In genomic region chr14:68766299-68767247, GRCh38 we compare ENCODE assay signal across 24 cellular contexts. TPM values are rescaled to one million over a fixed set of nuclear protein-coding genes. Genes with fewer than 3 reads are reported as not detected.
DNase-seq lines count a peak whose midpoint lies in the region; ATAC-seq, FAIRE-seq and TF ChIP-seq lines count a peak whose summit lies in the region.
"Had no signal": no experiment of that assay in that cellular context is flagged by ENCODE, and none has a peak within 500 bp of the region (broad histone marks: within the 10 kb centered on the region; RNA-seq: fewer than 3 reads in every experiment).

No MANE protein-coding gene starts in this region.

- no peak overlapping the region for H2AFZ ChIP-seq in MM.1S (ENCODE audit: low read length)

- no peak overlapping the region for H3K4me2 ChIP-seq in MM.1S (ENCODE audit: low read depth, low read length)

- no peaks in the 10 kb centered on the region for H3K27me3 ChIP-seq in MM.1S (replicated peaks; ENCODE audit: insufficient read depth, low read length)
- H3K27me3 ChIP-seq: adrenal gland, testis, vagina had no signal

- no peaks in the 10 kb centered on the region for H3F3A ChIP-seq in MM.1S (ENCODE audit: insufficient read depth, low read length)

- peaks cover 24% of the 10 kb centered on the region for H3K4me1 Mint-ChIP-seq in activated CD8-positive, alpha-beta T cell treated with anti-CD3 and anti-CD28 coated beads for 36 hours (ENCODE audit: low read depth)
- H3K4me1 Mint-ChIP-seq in nephron = peaks cover 53% of the 10 kb centered on the region

- CTCF ChIA-PET in activated CD8-positive, alpha-beta T cell treated with anti-CD3 and anti-CD28 coated beads for 36 hours (lab: Charles Lee) = interaction anchor here (1.4 to 1.7 kb wide), 2 partner anchors 11 to 77 kb away, joined by 3 read pairs; no protein-coding TSS in a partner anchor

- intact Hi-C loops in activated CD8-positive, alpha-beta T cell treated with anti-CD3 and anti-CD28 coated beads for 36 hours (cut with micrococcal nuclease) = no loop called here

- H3K36me3 ChIP-seq in MM.1S (replicated peaks; ENCODE audit: insufficient read depth, low read length) = no peaks in the 10 kb centered on the region
- H3K36me3 ChIP-seq: adrenal gland, lower lobe of right lung, vagina had no signal

- H3K27ac Mint-ChIP-seq in activated naive CD4-positive, alpha-beta T cell treated with anti-CD3 and anti-CD28 coated beads, Interleukin-2, amount 50 U/mL, for 72 hours = peak overlapping the region; percentile 1 to 2
- H3K27ac Mint-ChIP-seq in activated CD8-positive, alpha-beta T cell treated with anti-CD3 and anti-CD28 coated beads for 36 hours = no peak overlapping the region
- peak overlapping the region in 2 of 3 experiments; percentile 92 to 97 for H3K27ac Mint-ChIP-seq in nephron
- H3K27ac Mint-ChIP-seq: activated T-helper 2 cell treated with anti-CD3 and anti-CD28 coated beads, Interferon-gamma antibody, Interleukin-2, Interleukin-4, amounts not matched to agents 10 μg/mL and 5 μg/mL and 100 μg/mL, durations not matched to agents 14 hours and 24 hours and 36 hours; HFFc6; stimulated activated naive B cell treated with anti-CD40 and anti-IgM and Interleukin-4, amounts not matched to agents 10 μg/mL and 1 μg/mL and 100 μg/mL, for 72 hours; T-helper 2 cell treated with Interferon-gamma antibody and Interleukin-4, amounts not matched to agents 5 μg/mL and 100 μg/mL, for 36 hours had no signal

- no peak overlapping the region for H3K4me3 ChIP-seq in MM.1S (ENCODE audit: low read length)
- H3K4me3 ChIP-seq: adrenal gland, lower lobe of right lung, SK-N-MC, skin epidermis, testis, vagina had no signal

- no peak overlapping the region for H3K9ac ChIP-seq in MM.1S (ENCODE audit: low read length)

- TF ChIP-seq CTCF in activated CD8-positive, alpha-beta T cell treated with anti-CD3 and anti-CD28 coated beads for 36 hours (IDR thresholded peaks at IDR 0.05) = no peak
- no peak for TF ChIP-seq CTCF in nephron (IDR thresholded peaks at IDR 0.05; ENCODE audit: unreplicated experiment in 3 of 3)
- TF ChIP-seq CTCF in MM.1S (IDR thresholded peaks at IDR 0.05; ENCODE audit: low read length) = no peak

- H3K36me3 Mint-ChIP-seq in activated naive CD4-positive, alpha-beta T cell treated with anti-CD3 and anti-CD28 coated beads, Interleukin-2, amount 50 U/mL, for 72 hours = no peaks in the 10 kb centered on the region
- H3K36me3 Mint-ChIP-seq in activated CD8-positive, alpha-beta T cell treated with anti-CD3 and anti-CD28 coated beads for 36 hours (ENCODE audit: low read depth) = no peaks in the 10 kb centered on the region
- no peaks in the 10 kb centered on the region for H3K36me3 Mint-ChIP-seq in nephron (ENCODE audit: low read depth)
- H3K36me3 Mint-ChIP-seq: brain; stimulated activated naive B cell treated with anti-CD40 and anti-IgM and Interleukin-4, amounts not matched to agents 10 μg/mL and 1 μg/mL and 100 μg/mL, for 72 hours had no signal

- no peaks in the 10 kb centered on the region for H3K9me3 ChIP-seq in MM.1S (replicated peaks; ENCODE audit: insufficient read depth, low read length)
- H3K9me3 ChIP-seq: adrenal gland, lower lobe of right lung, testis, vagina had no signal

- no peaks in the 10 kb centered on the region for H4K20me1 ChIP-seq in MM.1S (ENCODE audit: insufficient read depth, low read length)

- no peak overlapping the region for H3K4me3 Mint-ChIP-seq in activated CD8-positive, alpha-beta T cell treated with anti-CD3 and anti-CD28 coated beads for 36 hours
- no peak overlapping the region for H3K4me3 Mint-ChIP-seq in nephron
- H3K4me3 Mint-ChIP-seq: brain; HFFc6; stimulated activated naive B cell treated with anti-CD40 and anti-IgM and Interleukin-4, amounts not matched to agents 10 μg/mL and 1 μg/mL and 100 μg/mL, for 72 hours; T-helper 2 cell treated with Interferon-gamma antibody and Interleukin-4, amounts not matched to agents 5 μg/mL and 100 μg/mL, for 36 hours had no signal

- POLR2A ChIA-PET in activated CD8-positive, alpha-beta T cell treated with anti-CD3 and anti-CD28 coated beads for 36 hours (lab: Charles Lee) = no interaction called here

- ATAC-seq in activated naive CD4-positive, alpha-beta T cell treated with anti-CD3 and anti-CD28 coated beads, Interleukin-2, amount 50 U/mL, for 72 hours = peak; percentile 84
- ATAC-seq in activated CD8-positive, alpha-beta T cell treated with anti-CD3 and anti-CD28 coated beads for 36 hours = peak; percentile 71
- ATAC-seq in GM21528 (IDR thresholded peaks at IDR 0.05; ENCODE audit: low FRiP score, unreplicated experiment) = no peak
- ATAC-seq: lower lobe of right lung had no signal

- H3K79me2 ChIP-seq in MM.1S (ENCODE audit: low read length) = no peaks in the 10 kb centered on the region

- no peaks in the 10 kb centered on the region for H3K27me3 Mint-ChIP-seq in activated CD8-positive, alpha-beta T cell treated with anti-CD3 and anti-CD28 coated beads for 36 hours
- peaks cover 10% of the 10 kb centered on the region for H3K27me3 Mint-ChIP-seq in nephron (ENCODE audit: low read depth)
- H3K27me3 Mint-ChIP-seq: stimulated activated naive B cell treated with anti-CD40 and anti-IgM and Interleukin-4, amounts not matched to agents 10 μg/mL and 1 μg/mL and 100 μg/mL, for 72 hours had no signal

- peak in 1 of 2 donors; percentile 37 for DNase-seq in activated naive CD4-positive, alpha-beta T cell treated with anti-CD3 and anti-CD28 coated beads, Interleukin-2, amount 50 U/mL, for 72 hours (ENCODE audit: low spot score in 2 of 2)
- no peak for DNase-seq in activated naive CD4-positive, alpha-beta T cell (lab: John Stamatoyannopoulos, UW)
- peak; percentile 49 for DNase-seq in activated CD8-positive, alpha-beta T cell treated with anti-CD3 and anti-CD28 coated beads for 36 hours
- DNase-seq in urothelium cell line (ENCODE audit: low spot score) (no peak), MM.1S (no peak)
- DNase-seq: adrenal gland; HFFc6; lower lobe of right lung; NCI-H1105 treated with DMSO at 0.1 percent for 48 hours; NCI-H2029; NCI-H226; stimulated activated naive B cell treated with anti-CD40 and anti-IgM and Interleukin-4, amounts not matched to agents 10 μg/mL and 1 μg/mL and 100 μg/mL, for 72 hours; testis had no signal

- no peak overlapping the region for H3K27ac ChIP-seq in MM.1S (ENCODE audit: low read length)
- H3K27ac ChIP-seq: adrenal gland, C4-2B, lower lobe of right lung, RWPE1, SK-N-MC, skin epidermis, testis, vagina, VCaP had no signal

- no peaks in the 10 kb centered on the region for H3K9me2 ChIP-seq in MM.1S (replicated peaks; ENCODE audit: insufficient read depth, low read length)

- no peaks in the 10 kb centered on the region for H3K9me3 Mint-ChIP-seq in activated naive CD4-positive, alpha-beta T cell treated with anti-CD3 and anti-CD28 coated beads, Interleukin-2, amount 50 U/mL, for 72 hours
- H3K9me3 Mint-ChIP-seq in activated CD8-positive, alpha-beta T cell treated with anti-CD3 and anti-CD28 coated beads for 36 hours = no peaks in the 10 kb centered on the region
- no peaks in the 10 kb centered on the region for H3K9me3 Mint-ChIP-seq in nephron
- H3K9me3 Mint-ChIP-seq: activated T-helper 2 cell treated with anti-CD3 and anti-CD28 coated beads, Interferon-gamma antibody, Interleukin-2, Interleukin-4, amounts not matched to agents 10 μg/mL and 5 μg/mL and 100 μg/mL, durations not matched to agents 14 hours and 24 hours and 36 hours; HFFc6; stimulated activated naive B cell treated with anti-CD40 and anti-IgM and Interleukin-4, amounts not matched to agents 10 μg/mL and 1 μg/mL and 100 μg/mL, for 72 hours; T-helper 2 cell treated with Interferon-gamma antibody and Interleukin-4, amounts not matched to agents 5 μg/mL and 100 μg/mL, for 36 hours had no signal

- H3K4me1 ChIP-seq in MM.1S (ENCODE audit: low read length) = no peaks in the 10 kb centered on the region

- FAIRE-seq in urothelium cell line (lab: Jason Lieb, UNC) = peak; percentile 84

RNA-seq across cellular contexts. Expression of gene ZFP36L1, which starts 26.3 kb away (rescaled TPM):
- total RNA-seq in activated naive CD4-positive, alpha-beta T cell treated with anti-CD3 and anti-CD28 coated beads, Interleukin-2, amount 50 U/mL, for 72 hours = 100 to 1,000 TPM in 1 of 2 donors, 10 to 100 TPM in 1; 73.4 to 158 TPM
- 10 to 100 TPM; 57.4 to 60.6 TPM for total RNA-seq in activated CD8-positive, alpha-beta T cell treated with anti-CD3 and anti-CD28 coated beads for 36 hours
